Comparison of ENCODE assay signal across 26 cellular contexts in genomic region chr11:85767277-85767676, GRCh38.
"Had no signal": no experiment of that assay in that cellular context is flagged by ENCODE, and none has a peak within 500 bp of the region (broad histone marks: within the 10 kb centered on the region; RNA-seq: fewer than 3 reads in every experiment).

No MANE protein-coding gene starts in this region.

- H3K9me3 ChIP-seq: right lobe of liver, thyroid gland, upper lobe of left lung, vagina had no signal

- H3K27ac ChIP-seq: brain microvascular endothelial cell, left ventricle myocardium inferior, right lobe of liver, thyroid gland, upper lobe of left lung, vagina, WERI-Rb-1 had no signal

- H3K36me3 ChIP-seq: brain microvascular endothelial cell, left ventricle myocardium inferior, right lobe of liver, thyroid gland, upper lobe of left lung, vagina, WERI-Rb-1 had no signal

- DNase-seq: activated CD4-positive, alpha-beta T cell treated with anti-CD3 and anti-CD28 coated beads for 48 hours; activated CD4-positive, alpha-beta T cell treated with anti-CD3 and anti-CD28 coated beads, Interleukin-2, amount 50 U/mL, for 48 hours; activated CD8-positive, alpha-beta memory T cell treated with anti-CD3 and anti-CD28 coated beads for 24 hours; activated CD8-positive, alpha-beta memory T cell treated with anti-CD3 and anti-CD28 coated beads, Interleukin-2, amount 50 U/mL, for 4 hours; activated gamma-delta T cell; activated naive CD4-positive, alpha-beta T cell treated with anti-CD3 and anti-CD28 coated beads, Interleukin-2, amount 10 ng/mL, durations not matched to agents 7 days and 5 days; activated naive CD8-positive, alpha-beta T cell treated with anti-CD3 and anti-CD28 coated beads, Interleukin-2, amount 10 ng/mL, durations not matched to agents 7 days and 5 days; activated T-cell treated with anti-CD3 and anti-CD28 coated beads, Interleukin-2, amount 50 U/mL, for 1 hour; brain microvascular endothelial cell; cortex of kidney; effector memory CD8-positive, alpha-beta T cell; head of caudate nucleus; hippocampal formation; left ventricle myocardium inferior; posterior cingulate gyrus; right lobe of liver; stimulated activated CD4-positive, alpha-beta T cell treated with anti-CD3 and anti-CD28 coated beads, Interleukin-12 subunit alpha, Interleukin-12 subunit beta, amount 100 ng/mL, for 4 hours; stimulated activated CD4-positive, alpha-beta T cell treated with anti-CD3 and anti-CD28 coated beads, Interleukin-4, amount 100 ng/mL, for 1 hour; stimulated activated naive CD8-positive, alpha-beta T cell treated with anti-CD3 and anti-CD28 coated beads, Interleukin-15, amount 100 ng/mL, for 72 hours; substantia nigra; T-helper 17 cell; T1000; thyroid gland; upper lobe of left lung; WERI-Rb-1 had no signal

- H3K4me1 ChIP-seq: left ventricle myocardium inferior, right lobe of liver, thyroid gland, upper lobe of left lung, vagina had no signal

- H3K27me3 ChIP-seq: brain microvascular endothelial cell, right lobe of liver, thyroid gland, upper lobe of left lung, vagina had no signal

- H3K4me3 ChIP-seq: left ventricle myocardium inferior, right lobe of liver, thyroid gland, upper lobe of left lung, vagina had no signal
